In the genomic region with DNA sequence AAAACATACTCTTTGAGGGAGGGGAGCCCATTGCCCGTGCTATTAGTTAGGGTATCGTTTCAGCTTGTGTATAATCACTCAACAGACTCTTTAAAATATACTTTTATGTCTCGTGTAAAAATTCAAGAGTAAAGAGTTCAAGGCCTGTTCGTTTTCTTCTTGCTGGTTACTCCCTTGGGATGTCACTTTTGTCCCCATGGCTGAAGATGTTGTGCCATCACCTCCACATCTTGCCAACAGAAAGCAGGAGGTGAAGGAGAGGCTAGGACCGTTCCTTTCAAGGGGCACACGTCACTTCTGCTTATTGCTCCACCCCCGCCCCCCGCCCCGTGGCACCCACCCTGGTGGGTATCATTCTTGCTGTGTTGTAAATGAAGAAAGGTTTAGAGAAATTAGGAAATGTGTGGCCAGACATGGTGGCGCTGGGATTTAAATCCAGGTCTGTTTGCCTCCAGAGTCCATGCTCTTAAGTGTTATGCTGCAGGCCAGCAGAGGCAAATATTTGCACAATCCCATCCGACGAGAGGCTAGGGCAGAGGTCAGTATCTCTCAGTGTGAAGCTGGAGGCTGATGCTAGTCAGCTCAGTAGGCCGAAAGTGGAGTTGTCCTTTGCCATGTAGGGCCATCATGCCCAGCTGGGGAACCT, we compare ENCODE assay signal across 1 cellular context.
TF ChIP-seq lines count a peak whose summit lies in the region.

No MANE protein-coding gene starts in this region.

TF ChIP-seq in HepG2, 621 proteins besides CTCF, POLR2A, EP300 and RAD21 (continued from another document and continues in another):
- TF ChIP-seq PAXIP1 (CRISPR knock-in tag; conservative IDR thresholded peaks at IDR 0.05) (peak; percentile 95), ELF3 (CRISPR knock-in tag; IDR thresholded peaks at IDR 0.05) (peak; percentile 62), TARDBP (CRISPR knock-in tag; IDR thresholded peaks at IDR 0.05) (peak; percentile 74; the same call in 1 of the 2 replicates), SP5 (CRISPR knock-in tag; IDR thresholded peaks at IDR 0.05; ENCODE audit: borderline replicate concordance, low read depth) (no peak), KMT2B (CRISPR knock-in tag; IDR thresholded peaks at IDR 0.05) (peak; percentile 17; the same call in 1 of the 2 replicates), HMGXB4 (CRISPR knock-in tag; IDR thresholded peaks at IDR 0.05; ENCODE audit: borderline replicate concordance in 1 of 2, low read depth in 1 of 2) (peak in 1 of 2 experiments; percentile 50; a peak in 1 of 4 replicates), ZNF879 (CRISPR knock-in tag; IDR thresholded peaks at IDR 0.05) (no peak), NPAS2 (CRISPR knock-in tag; IDR thresholded peaks at IDR 0.05; ENCODE audit: borderline replicate concordance) (no peak), PAWR (CRISPR knock-in tag; IDR thresholded peaks at IDR 0.05; ENCODE audit: borderline replicate concordance) (no peak), ONECUT2 (CRISPR knock-in tag; IDR thresholded peaks at IDR 0.05) (no peak), KAT2B (IDR thresholded peaks at IDR 0.05; ENCODE audit: borderline replicate concordance, low read depth, low read length) (no peak), ZNF234 (CRISPR knock-in tag; conservative IDR thresholded peaks at IDR 0.05) (no peak), NCOA5 (CRISPR knock-in tag; IDR thresholded peaks at IDR 0.05) (no peak), MZF1 (CRISPR knock-in tag; IDR thresholded peaks at IDR 0.05; ENCODE audit: borderline replicate concordance) (no peak), ZNF251 (CRISPR knock-in tag; IDR thresholded peaks at IDR 0.05) (no peak), XBP1 (CRISPR knock-in tag; IDR thresholded peaks at IDR 0.05) (no peak), ZFAT (CRISPR knock-in tag; conservative IDR thresholded peaks at IDR 0.05) (no peak), SP4 (CRISPR knock-in tag; IDR thresholded peaks at IDR 0.05) (0 out of 2 replicates have a peak, but pooled peaks have one; percentile 5), ZNF296 (CRISPR knock-in tag; conservative IDR thresholded peaks at IDR 0.05) (no peak), HIVEP1 (CRISPR knock-in tag; IDR thresholded peaks at IDR 0.05) (no peak), STAG1 (CRISPR knock-in tag; IDR thresholded peaks at IDR 0.05) (peak; percentile 16; the same call in 1 of the 2 replicates), PBX2 (CRISPR knock-in tag; IDR thresholded peaks at IDR 0.05) (no peak), SRY (CRISPR knock-in tag; IDR thresholded peaks at IDR 0.05) (no peak), ARNT (IDR thresholded peaks at IDR 0.05) (no peak), MIXL1 (CRISPR knock-in tag; IDR thresholded peaks at IDR 0.05) (no peak), KDM5B (CRISPR knock-in tag; IDR thresholded peaks at IDR 0.05; ENCODE audit: borderline replicate concordance) (no peak), SRSF4 (IDR thresholded peaks at IDR 0.05; ENCODE audit: low read depth, low read length, poor library complexity, severe bottlenecking) (no peak), EZH2 (conservative IDR thresholded peaks at IDR 0.05; ENCODE audit: low read depth, low read length) (no peak), SCMH1 (CRISPR knock-in tag; IDR thresholded peaks at IDR 0.05; ENCODE audit: borderline replicate concordance) (no peak), REPIN1 (CRISPR knock-in tag; IDR thresholded peaks at IDR 0.05; ENCODE audit: borderline replicate concordance, low read depth) (peak; percentile 66; the same call in 1 of the 2 replicates), PPARG (CRISPR knock-in tag; conservative IDR thresholded peaks at IDR 0.05) (peak; percentile 97), ZFP36L1 (CRISPR knock-in tag; IDR thresholded peaks at IDR 0.05) (0 out of 2 replicates have a peak, but pooled peaks have one; percentile 50), ZNF720 (CRISPR knock-in tag; IDR thresholded peaks at IDR 0.05) (no peak), ZNF282 (IDR thresholded peaks at IDR 0.05; ENCODE audit: partially characterized antibody) (no peak), MAFF (IDR thresholded peaks at IDR 0.05; ENCODE audit: low read depth, low read length) (no peak)
- TF ChIP-seq, protein P1, sequence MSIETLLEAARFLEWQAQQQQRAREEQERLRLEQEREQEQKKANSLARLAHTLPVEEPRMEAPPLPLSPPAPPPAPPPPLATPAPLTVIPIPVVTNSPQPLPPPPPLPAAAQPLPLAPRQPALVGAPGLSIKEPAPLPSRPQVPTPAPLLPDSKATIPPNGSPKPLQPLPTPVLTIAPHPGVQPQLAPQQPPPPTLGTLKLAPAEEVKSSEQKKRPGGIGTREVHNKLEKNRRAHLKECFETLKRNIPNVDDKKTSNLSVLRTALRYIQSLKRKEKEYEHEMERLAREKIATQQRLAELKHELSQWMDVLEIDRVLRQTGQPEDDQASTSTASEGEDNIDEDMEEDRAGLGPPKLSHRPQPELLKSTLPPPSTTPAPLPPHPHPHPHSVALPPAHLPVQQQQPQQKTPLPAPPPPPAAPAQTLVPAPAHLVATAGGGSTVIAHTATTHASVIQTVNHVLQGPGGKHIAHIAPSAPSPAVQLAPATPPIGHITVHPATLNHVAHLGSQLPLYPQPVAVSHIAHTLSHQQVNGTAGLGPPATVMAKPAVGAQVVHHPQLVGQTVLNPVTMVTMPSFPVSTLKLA (IDR thresholded peaks at IDR 0.05), result no peak
- TF ChIP-seq, protein P2, sequence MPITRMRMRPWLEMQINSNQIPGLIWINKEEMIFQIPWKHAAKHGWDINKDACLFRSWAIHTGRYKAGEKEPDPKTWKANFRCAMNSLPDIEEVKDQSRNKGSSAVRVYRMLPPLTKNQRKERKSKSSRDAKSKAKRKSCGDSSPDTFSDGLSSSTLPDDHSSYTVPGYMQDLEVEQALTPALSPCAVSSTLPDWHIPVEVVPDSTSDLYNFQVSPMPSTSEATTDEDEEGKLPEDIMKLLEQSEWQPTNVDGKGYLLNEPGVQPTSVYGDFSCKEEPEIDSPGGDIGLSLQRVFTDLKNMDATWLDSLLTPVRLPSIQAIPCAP (CRISPR knock-in tag; IDR thresholded peaks at IDR 0.05; ENCODE audit: low read depth), result no peak
- TF ChIP-seq, protein P3, sequence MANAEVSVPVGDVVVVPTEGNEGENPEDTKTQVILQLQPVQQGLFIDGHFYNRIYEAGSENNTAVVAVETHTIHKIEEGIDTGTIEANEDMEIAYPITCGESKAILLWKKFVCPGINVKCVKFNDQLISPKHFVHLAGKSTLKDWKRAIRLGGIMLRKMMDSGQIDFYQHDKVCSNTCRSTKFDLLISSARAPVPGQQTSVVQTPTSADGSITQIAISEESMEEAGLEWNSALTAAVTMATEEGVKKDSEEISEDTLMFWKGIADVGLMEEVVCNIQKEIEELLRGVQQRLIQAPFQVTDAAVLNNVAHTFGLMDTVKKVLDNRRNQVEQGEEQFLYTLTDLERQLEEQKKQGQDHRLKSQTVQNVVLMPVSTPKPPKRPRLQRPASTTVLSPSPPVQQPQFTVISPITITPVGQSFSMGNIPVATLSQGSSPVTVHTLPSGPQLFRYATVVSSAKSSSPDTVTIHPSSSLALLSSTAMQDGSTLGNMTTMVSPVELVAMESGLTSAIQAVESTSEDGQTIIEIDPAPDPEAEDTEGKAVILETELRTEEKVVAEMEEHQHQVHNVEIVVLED (CRISPR knock-in tag; IDR thresholded peaks at IDR 0.05; ENCODE audit: borderline replicate concordance), result no peak
- TF ChIP-seq, protein P4, sequence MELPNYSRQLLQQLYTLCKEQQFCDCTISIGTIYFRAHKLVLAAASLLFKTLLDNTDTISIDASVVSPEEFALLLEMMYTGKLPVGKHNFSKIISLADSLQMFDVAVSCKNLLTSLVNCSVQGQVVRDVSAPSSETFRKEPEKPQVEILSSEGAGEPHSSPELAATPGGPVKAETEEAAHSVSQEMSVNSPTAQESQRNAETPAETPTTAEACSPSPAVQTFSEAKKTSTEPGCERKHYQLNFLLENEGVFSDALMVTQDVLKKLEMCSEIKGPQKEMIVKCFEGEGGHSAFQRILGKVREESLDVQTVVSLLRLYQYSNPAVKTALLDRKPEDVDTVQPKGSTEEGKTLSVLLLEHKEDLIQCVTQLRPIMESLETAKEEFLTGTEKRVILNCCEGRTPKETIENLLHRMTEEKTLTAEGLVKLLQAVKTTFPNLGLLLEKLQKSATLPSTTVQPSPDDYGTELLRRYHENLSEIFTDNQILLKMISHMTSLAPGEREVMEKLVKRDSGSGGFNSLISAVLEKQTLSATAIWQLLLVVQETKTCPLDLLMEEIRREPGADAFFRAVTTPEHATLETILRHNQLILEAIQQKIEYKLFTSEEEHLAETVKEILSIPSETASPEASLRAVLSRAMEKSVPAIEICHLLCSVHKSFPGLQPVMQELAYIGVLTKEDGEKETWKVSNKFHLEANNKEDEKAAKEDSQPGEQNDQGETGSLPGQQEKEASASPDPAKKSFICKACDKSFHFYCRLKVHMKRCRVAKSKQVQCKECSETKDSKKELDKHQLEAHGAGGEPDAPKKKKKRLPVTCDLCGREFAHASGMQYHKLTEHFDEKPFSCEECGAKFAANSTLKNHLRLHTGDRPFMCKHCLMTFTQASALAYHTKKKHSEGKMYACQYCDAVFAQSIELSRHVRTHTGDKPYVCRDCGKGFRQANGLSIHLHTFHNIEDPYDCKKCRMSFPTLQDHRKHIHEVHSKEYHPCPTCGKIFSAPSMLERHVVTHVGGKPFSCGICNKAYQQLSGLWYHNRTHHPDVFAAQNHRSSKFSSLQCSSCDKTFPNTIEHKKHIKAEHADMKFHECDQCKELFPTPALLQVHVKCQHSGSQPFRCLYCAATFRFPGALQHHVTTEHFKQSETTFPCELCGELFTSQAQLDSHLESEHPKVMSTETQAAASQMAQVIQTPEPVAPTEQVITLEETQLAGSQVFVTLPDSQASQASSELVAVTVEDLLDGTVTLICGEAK (IDR thresholded peaks at IDR 0.05), result no peak
- TF ChIP-seq, protein P4 (CRISPR knock-in tag; IDR thresholded peaks at IDR 0.05), result no peak
